Comparison of ENCODE assay signal across 25 cellular contexts in the genomic region with DNA sequence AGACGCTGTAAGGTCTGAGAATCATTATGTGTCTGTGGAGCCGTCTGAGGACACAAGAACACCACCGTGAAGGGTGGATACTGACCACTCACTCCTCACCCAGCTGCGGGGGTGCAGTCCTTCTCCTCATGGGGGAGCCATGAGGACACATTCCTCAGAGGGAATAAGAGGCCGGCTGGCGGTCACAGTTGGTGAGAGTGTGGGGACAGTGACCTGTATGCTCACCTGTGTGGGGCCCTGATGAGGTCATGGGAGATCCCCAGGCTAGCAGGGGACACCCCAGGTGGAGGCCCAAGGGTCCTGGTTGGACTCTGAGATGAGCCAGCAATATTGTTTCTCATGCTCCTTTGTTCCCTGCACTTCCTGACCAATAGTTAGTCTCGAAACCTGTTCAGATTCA. TPM values are rescaled to one million over a fixed set of nuclear protein-coding genes. Genes with fewer than 3 reads are reported as not detected.
"Had no signal": no experiment of that assay in that cellular context is flagged by ENCODE, and none has a peak within 500 bp of the region (broad histone marks: within the 10 kb centered on the region; RNA-seq: fewer than 3 reads in every experiment).

No MANE protein-coding gene starts in this region.

- H3K4me3 ChIP-seq: SJCRH30 had no signal

- DNase-seq: activated CD4-positive, alpha-beta memory T cell treated with anti-CD3 and anti-CD28 coated beads for 36 hours; activated CD4-positive, alpha-beta T cell treated with anti-CD3 and anti-CD28 coated beads, Interleukin-2, amount 10 ng/mL, durations not matched to agents 7 days and 5 days; activated CD4-positive, CD25-positive, alpha-beta regulatory T cell; activated gamma-delta T cell treated with Interleukin-2 at 50 U/mL for 16 hours; activated naive CD4-positive, alpha-beta T cell treated with anti-CD3 and anti-CD28 coated beads, Interleukin-2, amount 10 ng/mL, durations not matched to agents 7 days and 5 days; activated naive CD8-positive, alpha-beta T cell treated with anti-CD3 and anti-CD28 coated beads for 36 hours; activated T-cell treated with anti-CD3 and anti-CD28 coated beads, Interleukin-2, amount 50 U/mL, for 72 hours; Kasumi-1; NCI-H1105 treated with DMSO at 0.1 percent for 48 hours; NCI-H1436 treated with DMSO at 0.1 percent for 48 hours; NCI-H187; NCI-H2081; NCI-H510A treated with DMSO at 0.1 percent for 48 hours; NCI-H69; NK-92 treated with Interleukin-12 subunit alpha and Interleukin-12 subunit beta, amount 100 ng/mL, for 24 hours; OCI-M1; Right ventricle myocardium superior; SJCRH30; SK-N-SH; T-helper 1 cell had no signal

- H3K27me3 ChIP-seq: SJCRH30 had no signal

- H3K27ac ChIP-seq: SJCRH30, VCaP had no signal

- H3K27ac Mint-ChIP-seq: activated CD4-positive, alpha-beta memory T cell treated with anti-CD3 and anti-CD28 coated beads for 36 hours; activated CD4-positive, alpha-beta T cell treated with anti-CD3 and anti-CD28 coated beads, Interleukin-2, amount 10 ng/mL, durations not matched to agents 7 days and 5 days; activated naive CD4-positive, alpha-beta T cell treated with anti-CD3 and anti-CD28 coated beads, Interleukin-2, amount 10 ng/mL, durations not matched to agents 7 days and 5 days; activated naive CD8-positive, alpha-beta T cell treated with anti-CD3 and anti-CD28 coated beads for 36 hours; activated T-cell treated with anti-CD3 and anti-CD28 coated beads, Interleukin-2, amount 50 U/mL, for 72 hours; activated T-helper 2 cell treated with anti-CD3 and anti-CD28 coated beads, Interferon-gamma antibody, Interleukin-2, Interleukin-4, amounts not matched to agents 10 μg/mL and 5 μg/mL and 100 μg/mL, durations not matched to agents 14 hours and 24 hours and 36 hours had no signal

- H3K9me3 ChIP-seq: SJCRH30 had no signal

- H3K27me3 Mint-ChIP-seq: activated naive CD8-positive, alpha-beta T cell treated with anti-CD3 and anti-CD28 coated beads for 36 hours had no signal

- H3K9me3 Mint-ChIP-seq: activated CD4-positive, alpha-beta memory T cell treated with anti-CD3 and anti-CD28 coated beads for 36 hours; activated CD4-positive, alpha-beta T cell treated with anti-CD3 and anti-CD28 coated beads, Interleukin-2, amount 10 ng/mL, durations not matched to agents 7 days and 5 days; activated naive CD4-positive, alpha-beta T cell treated with anti-CD3 and anti-CD28 coated beads, Interleukin-2, amount 10 ng/mL, durations not matched to agents 7 days and 5 days; activated naive CD8-positive, alpha-beta T cell treated with anti-CD3 and anti-CD28 coated beads for 36 hours; activated T-cell treated with anti-CD3 and anti-CD28 coated beads, Interleukin-2, amount 50 U/mL, for 72 hours; activated T-helper 2 cell treated with anti-CD3 and anti-CD28 coated beads, Interferon-gamma antibody, Interleukin-2, Interleukin-4, amounts not matched to agents 10 μg/mL and 5 μg/mL and 100 μg/mL, durations not matched to agents 14 hours and 24 hours and 36 hours had no signal

- H3K4me1 ChIP-seq: SJCRH30 had no signal

- H3K36me3 Mint-ChIP-seq: activated CD4-positive, alpha-beta memory T cell treated with anti-CD3 and anti-CD28 coated beads for 36 hours; activated naive CD4-positive, alpha-beta T cell treated with anti-CD3 and anti-CD28 coated beads, Interleukin-2, amount 10 ng/mL, durations not matched to agents 7 days and 5 days; activated naive CD8-positive, alpha-beta T cell treated with anti-CD3 and anti-CD28 coated beads for 36 hours had no signal

- H3K9ac ChIP-seq: SK-N-SH had no signal

- H3K4me3 Mint-ChIP-seq: activated CD4-positive, alpha-beta memory T cell treated with anti-CD3 and anti-CD28 coated beads for 36 hours; activated CD4-positive, alpha-beta T cell treated with anti-CD3 and anti-CD28 coated beads, Interleukin-2, amount 10 ng/mL, durations not matched to agents 7 days and 5 days; activated naive CD4-positive, alpha-beta T cell treated with anti-CD3 and anti-CD28 coated beads, Interleukin-2, amount 10 ng/mL, durations not matched to agents 7 days and 5 days; activated naive CD8-positive, alpha-beta T cell treated with anti-CD3 and anti-CD28 coated beads for 36 hours; activated T-cell treated with anti-CD3 and anti-CD28 coated beads, Interleukin-2, amount 50 U/mL, for 72 hours had no signal

- H3K4me1 Mint-ChIP-seq: activated CD4-positive, alpha-beta T cell treated with anti-CD3 and anti-CD28 coated beads, Interleukin-2, amount 10 ng/mL, durations not matched to agents 7 days and 5 days; activated naive CD4-positive, alpha-beta T cell treated with anti-CD3 and anti-CD28 coated beads, Interleukin-2, amount 10 ng/mL, durations not matched to agents 7 days and 5 days; activated naive CD8-positive, alpha-beta T cell treated with anti-CD3 and anti-CD28 coated beads for 36 hours had no signal

- ATAC-seq: activated T-cell treated with anti-CD3 and anti-CD28 coated beads, Interleukin-2, amount 50 U/mL, for 72 hours; Panc1 had no signal

- H3K36me3 ChIP-seq: SJCRH30 had no signal

RNA-seq across cellular contexts. Expression of gene TRPM1, which starts 2.5 kb away (rescaled TPM):
- total RNA-seq: activated CD4-positive, alpha-beta memory T cell treated with anti-CD3 and anti-CD28 coated beads for 36 hours; activated CD4-positive, alpha-beta T cell treated with anti-CD3 and anti-CD28 coated beads, Interleukin-2, amount 10 ng/mL, durations not matched to agents 7 days and 5 days; activated CD8-positive, alpha-beta memory T cell treated with anti-CD3 and anti-CD28 coated beads for 36 hours; activated naive CD8-positive, alpha-beta T cell treated with anti-CD3 and anti-CD28 coated beads for 36 hours; activated T-cell treated with anti-CD3 and anti-CD28 coated beads, Interleukin-2, amount 50 U/mL, for 72 hours; activated T-helper 2 cell treated with anti-CD3 and anti-CD28 coated beads, Interferon-gamma antibody, Interleukin-2, Interleukin-4, amounts not matched to agents 10 μg/mL and 5 μg/mL and 100 μg/mL, durations not matched to agents 14 hours and 24 hours and 36 hours; Right ventricle myocardium superior; T-helper 2 cell treated with Interferon-gamma antibody and Interleukin-4, amounts not matched to agents 100 ng/mL and 5 ng/mL, for 36 hours had no signal
- polyA plus RNA-seq: SK-N-SH had no signal
